In the genomic region with DNA sequence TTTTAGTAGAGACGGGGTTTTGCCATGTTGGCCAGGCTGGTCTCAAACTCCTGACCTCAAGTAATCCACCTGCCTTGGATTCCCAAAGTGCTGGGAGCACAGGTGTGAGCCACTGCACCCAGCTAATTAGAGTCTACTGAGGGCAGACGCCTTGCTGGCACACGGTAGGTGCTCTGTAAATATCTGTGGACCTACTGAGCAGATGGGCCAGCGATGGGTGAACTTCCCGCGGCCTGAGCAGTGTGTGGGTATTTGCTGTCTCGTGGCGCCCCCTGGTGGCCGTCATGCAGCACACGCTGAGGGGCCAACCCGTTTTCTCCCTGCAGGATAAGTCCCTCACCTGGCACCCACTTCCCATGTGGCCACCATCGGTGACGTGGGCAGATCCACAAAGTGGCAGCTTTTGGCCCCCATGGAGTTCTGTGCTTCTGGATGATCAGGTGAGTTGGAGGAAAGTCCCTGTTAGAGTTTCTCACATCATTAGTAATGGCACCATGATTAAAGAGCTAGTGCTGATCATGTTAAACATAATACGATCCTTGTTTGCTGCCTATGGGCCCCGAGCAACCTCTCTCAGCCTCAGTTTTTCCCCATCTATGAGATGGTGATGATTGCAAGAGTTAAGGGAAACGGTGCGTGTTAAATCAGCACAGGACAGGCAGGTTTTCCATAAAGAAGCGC, we compare ENCODE assay signal across 1 cellular context.
TF ChIP-seq lines count a peak whose summit lies in the region.

No MANE protein-coding gene starts in this region.

TF ChIP-seq in HepG2, 621 proteins besides CTCF, POLR2A, EP300 and RAD21 (continued from another document and continues in another):
- TF ChIP-seq, protein P1, sequence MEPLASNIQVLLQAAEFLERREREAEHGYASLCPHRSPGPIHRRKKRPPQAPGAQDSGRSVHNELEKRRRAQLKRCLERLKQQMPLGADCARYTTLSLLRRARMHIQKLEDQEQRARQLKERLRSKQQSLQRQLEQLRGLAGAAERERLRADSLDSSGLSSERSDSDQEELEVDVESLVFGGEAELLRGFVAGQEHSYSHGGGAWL (CRISPR knock-in tag; IDR thresholded peaks at IDR 0.05), result no peak
- TF ChIP-seq ZNF337 (CRISPR knock-in tag; IDR thresholded peaks at IDR 0.05; ENCODE audit: borderline replicate concordance, low read depth), result no peak
- TF ChIP-seq, protein P2, sequence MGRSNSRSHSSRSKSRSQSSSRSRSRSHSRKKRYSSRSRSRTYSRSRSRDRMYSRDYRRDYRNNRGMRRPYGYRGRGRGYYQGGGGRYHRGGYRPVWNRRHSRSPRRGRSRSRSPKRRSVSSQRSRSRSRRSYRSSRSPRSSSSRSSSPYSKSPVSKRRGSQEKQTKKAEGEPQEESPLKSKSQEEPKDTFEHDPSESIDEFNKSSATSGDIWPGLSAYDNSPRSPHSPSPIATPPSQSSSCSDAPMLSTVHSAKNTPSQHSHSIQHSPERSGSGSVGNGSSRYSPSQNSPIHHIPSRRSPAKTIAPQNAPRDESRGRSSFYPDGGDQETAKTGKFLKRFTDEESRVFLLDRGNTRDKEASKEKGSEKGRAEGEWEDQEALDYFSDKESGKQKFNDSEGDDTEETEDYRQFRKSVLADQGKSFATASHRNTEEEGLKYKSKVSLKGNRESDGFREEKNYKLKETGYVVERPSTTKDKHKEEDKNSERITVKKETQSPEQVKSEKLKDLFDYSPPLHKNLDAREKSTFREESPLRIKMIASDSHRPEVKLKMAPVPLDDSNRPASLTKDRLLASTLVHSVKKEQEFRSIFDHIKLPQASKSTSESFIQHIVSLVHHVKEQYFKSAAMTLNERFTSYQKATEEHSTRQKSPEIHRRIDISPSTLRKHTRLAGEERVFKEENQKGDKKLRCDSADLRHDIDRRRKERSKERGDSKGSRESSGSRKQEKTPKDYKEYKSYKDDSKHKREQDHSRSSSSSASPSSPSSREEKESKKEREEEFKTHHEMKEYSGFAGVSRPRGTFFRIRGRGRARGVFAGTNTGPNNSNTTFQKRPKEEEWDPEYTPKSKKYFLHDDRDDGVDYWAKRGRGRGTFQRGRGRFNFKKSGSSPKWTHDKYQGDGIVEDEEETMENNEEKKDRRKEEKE (IDR thresholded peaks at IDR 0.05), result no peak
- no peak for TF ChIP-seq SMAD9 (CRISPR knock-in tag; IDR thresholded peaks at IDR 0.05)
- TF ChIP-seq PAWR (CRISPR knock-in tag; IDR thresholded peaks at IDR 0.05; ENCODE audit: borderline replicate concordance), result no peak
- no peak for TF ChIP-seq ZC3H4 (CRISPR knock-in tag; IDR thresholded peaks at IDR 0.05; ENCODE audit: borderline replicate concordance)
- no peak for TF ChIP-seq ZNF30 (CRISPR knock-in tag; IDR thresholded peaks at IDR 0.05)
- TF ChIP-seq KLF13 (CRISPR knock-in tag; IDR thresholded peaks at IDR 0.05), result no peak
- TF ChIP-seq, protein P3, sequence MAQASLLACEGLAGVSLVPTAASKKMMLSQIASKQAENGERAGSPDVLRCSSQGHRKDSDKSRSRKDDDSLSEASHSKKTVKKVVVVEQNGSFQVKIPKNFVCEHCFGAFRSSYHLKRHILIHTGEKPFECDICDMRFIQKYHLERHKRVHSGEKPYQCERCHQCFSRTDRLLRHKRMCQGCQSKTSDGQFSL (CRISPR knock-in tag; IDR thresholded peaks at IDR 0.05), result no peak
- TF ChIP-seq RXRB (CRISPR knock-in tag; IDR thresholded peaks at IDR 0.05; ENCODE audit: borderline replicate concordance), result no peak
- TF ChIP-seq SP4 (CRISPR knock-in tag; IDR thresholded peaks at IDR 0.05), result no peak; the same call in 1 of the 2 replicates
- no peak for TF ChIP-seq RFXANK (CRISPR knock-in tag; IDR thresholded peaks at IDR 0.05)
- TF ChIP-seq KMT2A (CRISPR knock-in tag; IDR thresholded peaks at IDR 0.05), result 0 out of 2 replicates have a peak, but pooled peaks have one; percentile 26
- TF ChIP-seq, protein P4, sequence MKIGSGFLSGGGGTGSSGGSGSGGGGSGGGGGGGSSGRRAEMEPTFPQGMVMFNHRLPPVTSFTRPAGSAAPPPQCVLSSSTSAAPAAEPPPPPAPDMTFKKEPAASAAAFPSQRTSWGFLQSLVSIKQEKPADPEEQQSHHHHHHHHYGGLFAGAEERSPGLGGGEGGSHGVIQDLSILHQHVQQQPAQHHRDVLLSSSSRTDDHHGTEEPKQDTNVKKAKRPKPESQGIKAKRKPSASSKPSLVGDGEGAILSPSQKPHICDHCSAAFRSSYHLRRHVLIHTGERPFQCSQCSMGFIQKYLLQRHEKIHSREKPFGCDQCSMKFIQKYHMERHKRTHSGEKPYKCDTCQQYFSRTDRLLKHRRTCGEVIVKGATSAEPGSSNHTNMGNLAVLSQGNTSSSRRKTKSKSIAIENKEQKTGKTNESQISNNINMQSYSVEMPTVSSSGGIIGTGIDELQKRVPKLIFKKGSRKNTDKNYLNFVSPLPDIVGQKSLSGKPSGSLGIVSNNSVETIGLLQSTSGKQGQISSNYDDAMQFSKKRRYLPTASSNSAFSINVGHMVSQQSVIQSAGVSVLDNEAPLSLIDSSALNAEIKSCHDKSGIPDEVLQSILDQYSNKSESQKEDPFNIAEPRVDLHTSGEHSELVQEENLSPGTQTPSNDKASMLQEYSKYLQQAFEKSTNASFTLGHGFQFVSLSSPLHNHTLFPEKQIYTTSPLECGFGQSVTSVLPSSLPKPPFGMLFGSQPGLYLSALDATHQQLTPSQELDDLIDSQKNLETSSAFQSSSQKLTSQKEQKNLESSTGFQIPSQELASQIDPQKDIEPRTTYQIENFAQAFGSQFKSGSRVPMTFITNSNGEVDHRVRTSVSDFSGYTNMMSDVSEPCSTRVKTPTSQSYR (CRISPR knock-in tag; IDR thresholded peaks at IDR 0.05; ENCODE audit: borderline replicate concordance), result no peak
- no peak for TF ChIP-seq ZFP62 (CRISPR knock-in tag; IDR thresholded peaks at IDR 0.05)
- peak; percentile 34 for TF ChIP-seq YY1 (IDR thresholded peaks at IDR 0.05; ENCODE audit: insufficient read depth, insufficient replicate concordance, low read depth, low read length)
- TF ChIP-seq TGIF2 (CRISPR knock-in tag; IDR thresholded peaks at IDR 0.05), result no peak
- TF ChIP-seq ZFAT (CRISPR knock-in tag; conservative IDR thresholded peaks at IDR 0.05), result no peak
- no peak for TF ChIP-seq ZNF772 (CRISPR knock-in tag; IDR thresholded peaks at IDR 0.05)
- TF ChIP-seq ZSCAN12 (CRISPR knock-in tag; IDR thresholded peaks at IDR 0.05), result no peak
- 0 out of 2 replicates have a peak, but pooled peaks have one; percentile 17 for TF ChIP-seq ZSCAN25 (CRISPR knock-in tag; IDR thresholded peaks at IDR 0.05)
- TF ChIP-seq, protein P5, sequence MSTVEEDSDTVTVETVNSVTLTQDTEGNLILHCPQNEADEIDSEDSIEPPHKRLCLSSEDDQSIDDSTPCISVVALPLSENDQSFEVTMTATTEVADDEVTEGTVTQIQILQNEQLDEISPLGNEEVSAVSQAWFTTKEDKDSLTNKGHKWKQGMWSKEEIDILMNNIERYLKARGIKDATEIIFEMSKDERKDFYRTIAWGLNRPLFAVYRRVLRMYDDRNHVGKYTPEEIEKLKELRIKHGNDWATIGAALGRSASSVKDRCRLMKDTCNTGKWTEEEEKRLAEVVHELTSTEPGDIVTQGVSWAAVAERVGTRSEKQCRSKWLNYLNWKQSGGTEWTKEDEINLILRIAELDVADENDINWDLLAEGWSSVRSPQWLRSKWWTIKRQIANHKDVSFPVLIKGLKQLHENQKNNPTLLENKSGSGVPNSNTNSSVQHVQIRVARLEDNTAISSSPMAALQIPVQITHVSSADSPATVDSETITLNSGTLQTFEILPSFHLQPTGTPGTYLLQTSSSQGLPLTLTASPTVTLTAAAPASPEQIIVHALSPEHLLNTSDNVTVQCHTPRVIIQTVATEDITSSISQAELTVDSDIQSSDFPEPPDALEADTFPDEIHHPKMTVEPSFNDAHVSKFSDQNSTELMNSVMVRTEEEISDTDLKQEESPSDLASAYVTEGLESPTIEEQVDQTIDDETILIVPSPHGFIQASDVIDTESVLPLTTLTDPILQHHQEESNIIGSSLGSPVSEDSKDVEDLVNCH (CRISPR knock-in tag; IDR thresholded peaks at IDR 0.05), result no peak
- TF ChIP-seq RAD51 (IDR thresholded peaks at IDR 0.05; ENCODE audit: borderline replicate concordance), result no peak
- TF ChIP-seq, protein P6, sequence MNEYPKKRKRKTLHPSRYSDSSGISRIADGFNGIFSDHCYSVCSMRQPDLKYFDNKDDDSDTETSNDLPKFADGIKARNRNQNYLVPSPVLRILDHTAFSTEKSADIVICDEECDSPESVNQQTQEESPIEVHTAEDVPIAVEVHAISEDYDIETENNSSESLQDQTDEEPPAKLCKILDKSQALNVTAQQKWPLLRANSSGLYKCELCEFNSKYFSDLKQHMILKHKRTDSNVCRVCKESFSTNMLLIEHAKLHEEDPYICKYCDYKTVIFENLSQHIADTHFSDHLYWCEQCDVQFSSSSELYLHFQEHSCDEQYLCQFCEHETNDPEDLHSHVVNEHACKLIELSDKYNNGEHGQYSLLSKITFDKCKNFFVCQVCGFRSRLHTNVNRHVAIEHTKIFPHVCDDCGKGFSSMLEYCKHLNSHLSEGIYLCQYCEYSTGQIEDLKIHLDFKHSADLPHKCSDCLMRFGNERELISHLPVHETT (CRISPR knock-in tag; conservative IDR thresholded peaks at IDR 0.05), result no peak
- TF ChIP-seq GATAD1 (CRISPR knock-in tag; IDR thresholded peaks at IDR 0.05), result no peak
- TF ChIP-seq ZNF10 (CRISPR knock-in tag; IDR thresholded peaks at IDR 0.05; ENCODE audit: borderline replicate concordance, low read depth), result no peak
- TF ChIP-seq BHLHE40 (IDR thresholded peaks at IDR 0.05; ENCODE audit: low read length), result peak; percentile 37; the same call in 1 of the 2 replicates
- TF ChIP-seq ZNF260 (CRISPR knock-in tag; IDR thresholded peaks at IDR 0.05; ENCODE audit: borderline replicate concordance, low read depth), result no peak
- TF ChIP-seq, protein P7, sequence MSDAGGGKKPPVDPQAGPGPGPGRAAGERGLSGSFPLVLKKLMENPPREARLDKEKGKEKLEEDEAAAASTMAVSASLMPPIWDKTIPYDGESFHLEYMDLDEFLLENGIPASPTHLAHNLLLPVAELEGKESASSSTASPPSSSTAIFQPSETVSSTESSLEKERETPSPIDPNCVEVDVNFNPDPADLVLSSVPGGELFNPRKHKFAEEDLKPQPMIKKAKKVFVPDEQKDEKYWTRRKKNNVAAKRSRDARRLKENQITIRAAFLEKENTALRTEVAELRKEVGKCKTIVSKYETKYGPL (CRISPR knock-in tag; IDR thresholded peaks at IDR 0.05), result no peak
- no peak for TF ChIP-seq ZBTB42 (CRISPR knock-in tag; IDR thresholded peaks at IDR 0.05)
- TF ChIP-seq, protein P8, sequence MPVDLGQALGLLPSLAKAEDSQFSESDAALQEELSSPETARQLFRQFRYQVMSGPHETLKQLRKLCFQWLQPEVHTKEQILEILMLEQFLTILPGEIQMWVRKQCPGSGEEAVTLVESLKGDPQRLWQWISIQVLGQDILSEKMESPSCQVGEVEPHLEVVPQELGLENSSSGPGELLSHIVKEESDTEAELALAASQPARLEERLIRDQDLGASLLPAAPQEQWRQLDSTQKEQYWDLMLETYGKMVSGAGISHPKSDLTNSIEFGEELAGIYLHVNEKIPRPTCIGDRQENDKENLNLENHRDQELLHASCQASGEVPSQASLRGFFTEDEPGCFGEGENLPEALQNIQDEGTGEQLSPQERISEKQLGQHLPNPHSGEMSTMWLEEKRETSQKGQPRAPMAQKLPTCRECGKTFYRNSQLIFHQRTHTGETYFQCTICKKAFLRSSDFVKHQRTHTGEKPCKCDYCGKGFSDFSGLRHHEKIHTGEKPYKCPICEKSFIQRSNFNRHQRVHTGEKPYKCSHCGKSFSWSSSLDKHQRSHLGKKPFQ (CRISPR knock-in tag; IDR thresholded peaks at IDR 0.05; ENCODE audit: insufficient replicate concordance), result no peak
- TF ChIP-seq GTF2F1 (IDR thresholded peaks at IDR 0.05; ENCODE audit: low read length), result no peak
- peak; percentile 42; the same call in 1 of the 2 replicates for TF ChIP-seq HMG20B (CRISPR knock-in tag; conservative IDR thresholded peaks at IDR 0.05)
- TF ChIP-seq, protein P9, sequence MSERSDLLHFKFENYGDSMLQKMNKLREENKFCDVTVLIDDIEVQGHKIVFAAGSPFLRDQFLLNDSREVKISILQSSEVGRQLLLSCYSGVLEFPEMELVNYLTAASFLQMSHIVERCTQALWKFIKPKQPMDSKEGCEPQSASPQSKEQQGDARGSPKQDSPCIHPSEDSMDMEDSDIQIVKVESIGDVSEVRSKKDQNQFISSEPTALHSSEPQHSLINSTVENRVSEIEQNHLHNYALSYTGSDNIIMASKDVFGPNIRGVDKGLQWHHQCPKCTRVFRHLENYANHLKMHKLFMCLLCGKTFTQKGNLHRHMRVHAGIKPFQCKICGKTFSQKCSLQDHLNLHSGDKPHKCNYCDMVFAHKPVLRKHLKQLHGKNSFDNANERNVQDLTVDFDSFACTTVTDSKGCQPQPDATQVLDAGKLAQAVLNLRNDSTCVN (CRISPR knock-in tag; IDR thresholded peaks at IDR 0.05; ENCODE audit: borderline replicate concordance), result no peak
- TF ChIP-seq, protein P10, sequence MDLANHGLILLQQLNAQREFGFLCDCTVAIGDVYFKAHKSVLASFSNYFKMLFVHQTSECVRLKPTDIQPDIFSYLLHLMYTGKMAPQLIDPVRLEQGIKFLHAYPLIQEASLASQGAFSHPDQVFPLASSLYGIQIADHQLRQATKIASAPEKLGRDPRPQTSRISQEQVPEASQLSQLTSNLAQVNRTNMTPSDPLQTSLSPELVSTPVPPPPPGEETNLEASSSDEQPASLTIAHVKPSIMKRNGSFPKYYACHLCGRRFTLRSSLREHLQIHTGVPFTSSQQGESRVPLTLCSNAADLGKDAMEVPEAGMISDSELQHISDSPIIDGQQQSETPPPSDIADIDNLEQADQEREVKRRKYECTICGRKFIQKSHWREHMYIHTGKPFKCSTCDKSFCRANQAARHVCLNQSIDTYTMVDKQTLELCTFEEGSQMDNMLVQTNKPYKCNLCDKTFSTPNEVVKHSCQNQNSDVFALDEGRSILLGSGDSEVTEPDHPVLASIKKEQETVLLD (CRISPR knock-in tag; IDR thresholded peaks at IDR 0.05; ENCODE audit: low read depth), result no peak
- no peak for TF ChIP-seq TOPORS (CRISPR knock-in tag; IDR thresholded peaks at IDR 0.05)
- TF ChIP-seq, protein P11, sequence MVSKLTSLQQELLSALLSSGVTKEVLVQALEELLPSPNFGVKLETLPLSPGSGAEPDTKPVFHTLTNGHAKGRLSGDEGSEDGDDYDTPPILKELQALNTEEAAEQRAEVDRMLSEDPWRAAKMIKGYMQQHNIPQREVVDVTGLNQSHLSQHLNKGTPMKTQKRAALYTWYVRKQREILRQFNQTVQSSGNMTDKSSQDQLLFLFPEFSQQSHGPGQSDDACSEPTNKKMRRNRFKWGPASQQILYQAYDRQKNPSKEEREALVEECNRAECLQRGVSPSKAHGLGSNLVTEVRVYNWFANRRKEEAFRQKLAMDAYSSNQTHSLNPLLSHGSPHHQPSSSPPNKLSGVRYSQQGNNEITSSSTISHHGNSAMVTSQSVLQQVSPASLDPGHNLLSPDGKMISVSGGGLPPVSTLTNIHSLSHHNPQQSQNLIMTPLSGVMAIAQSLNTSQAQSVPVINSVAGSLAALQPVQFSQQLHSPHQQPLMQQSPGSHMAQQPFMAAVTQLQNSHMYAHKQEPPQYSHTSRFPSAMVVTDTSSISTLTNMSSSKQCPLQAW (CRISPR knock-in tag; IDR thresholded peaks at IDR 0.05), result no peak; the same call in 1 of the 2 replicates
- TF ChIP-seq LCORL (IDR thresholded peaks at IDR 0.05), result no peak
- TF ChIP-seq LCORL (CRISPR knock-in tag; IDR thresholded peaks at IDR 0.05), result no peak
